ENCODE assay signal across 10 cellular contexts in genomic region chr17:34378664-34379101, GRCh38. TPM values are rescaled to one million over a fixed set of nuclear protein-coding genes. Genes with fewer than 3 reads are reported as not detected.
DNase-seq lines count a peak whose midpoint lies in the region; ATAC-seq and TF ChIP-seq lines count a peak whose summit lies in the region.
"Had no signal": no experiment of that assay in that cellular context is flagged by ENCODE, and none has a peak within 500 bp of the region (broad histone marks: within the 10 kb centered on the region; RNA-seq: fewer than 3 reads in every experiment).

No MANE protein-coding gene starts in this region.

- H2BK120ac ChIP-seq in mesenchymal stem cell (ENCODE audit: low read depth, low read length) = no peak overlapping the region

- no peak overlapping the region for H2AFZ ChIP-seq in OCI-LY1 (ENCODE audit: low read length)
- no peak overlapping the region for H2AFZ ChIP-seq in mesenchymal stem cell (ENCODE audit: low read depth, low read length)

- no peak for DNase-seq in mesenchymal stem cell
- DNase-seq in HPDE6-E6E7 (ENCODE audit: extremely low spot score) = no peak
- no peak for DNase-seq in NCI-H2227 treated with DMSO at 0.1 percent for 48 hours (lab: John Stamatoyannopoulos, UW)
- no peak for DNase-seq in RWPE1 (ENCODE audit: low spot score)
- no peak for DNase-seq in RKO (ENCODE audit: low spot score)
- DNase-seq: MG63, pancreas had no signal

- H4K8ac ChIP-seq in mesenchymal stem cell (ENCODE audit: low read length) = no peak overlapping the region

- no peak overlapping the region for H3K23ac ChIP-seq in mesenchymal stem cell (ENCODE audit: low read length in 2 of 2)

- ATAC-seq in GM18858 (IDR thresholded peaks at IDR 0.05; ENCODE audit: unreplicated experiment) = peak; percentile 80
- peak; percentile 75 for ATAC-seq in HG02798 (IDR thresholded peaks at IDR 0.05; ENCODE audit: poor library complexity, unreplicated experiment)

- CTCF ChIA-PET in RWPE1 (lab: Yijun Ruan, JAX) = interaction anchor here (0.6 to 1.5 kb wide), 2 partner anchors 42 to 178 kb away, joined by 3 read pairs; no protein-coding TSS in a partner anchor

- POLR2A ChIA-PET in RWPE1 (lab: Yijun Ruan, JAX; ENCODE audit: low non-redundant PET) = no interaction called here

- H2AK5ac ChIP-seq in mesenchymal stem cell (ENCODE audit: low read length, severe bottlenecking) = no peak overlapping the region

- no peak overlapping the region for H2BK15ac ChIP-seq in mesenchymal stem cell (ENCODE audit: low read depth, poor library complexity, severe bottlenecking)

- no peak overlapping the region for H3K18ac ChIP-seq in mesenchymal stem cell (ENCODE audit: low read depth in 1 of 2, low read length in 2 of 2)

- H3K4me3 ChIP-seq in OCI-LY1 (ENCODE audit: low read depth, low read length, poor library complexity, severe bottlenecking) (no peak overlapping the region), mesenchymal stem cell (ENCODE audit: insufficient read depth in 1 of 2, low read depth in 1 of 2, low read length in 2 of 2) (peak overlapping the region in 1 of 2 experiments; percentile 42)
- H3K4me3 ChIP-seq: MG63, pancreas had no signal

- H3K9ac ChIP-seq in OCI-LY1 (ENCODE audit: low read length) = no peak overlapping the region
- H3K9ac ChIP-seq in mesenchymal stem cell (ENCODE audit: low read length) = peak overlapping the region; percentile 51

- no peaks in the 10 kb centered on the region for H3K79me2 ChIP-seq in OCI-LY1 (ENCODE audit: insufficient read depth, low read length)

- TF ChIP-seq CTCF in OCI-LY1 (IDR thresholded peaks at IDR 0.05; ENCODE audit: low read length) (no peak), RWPE1 (conservative IDR thresholded peaks at IDR 0.05; ENCODE audit: low read depth) (no peak)

- H3K4me1 ChIP-seq in OCI-LY1 (ENCODE audit: insufficient read depth, low read length, severe bottlenecking) (no peaks in the 10 kb centered on the region), mesenchymal stem cell (ENCODE audit: control insufficient read depth, insufficient read depth, low read depth, low read length) (no peaks in the 10 kb centered on the region)
- H3K4me1 ChIP-seq: pancreas had no signal

- H3K27ac ChIP-seq in OCI-LY1 (ENCODE audit: low read depth, low read length, poor library complexity, severe bottlenecking) (no peak overlapping the region), mesenchymal stem cell (ENCODE audit: low read length, poor library complexity, severe bottlenecking) (no peak overlapping the region), RWPE1 (no peak overlapping the region)
- H3K27ac ChIP-seq: pancreas had no signal

- H3K4ac ChIP-seq in mesenchymal stem cell (ENCODE audit: low read depth in 1 of 2, low read length in 2 of 2) = no peak overlapping the region

- no peaks in the 10 kb centered on the region for H3K9me2 ChIP-seq in OCI-LY1 (ENCODE audit: low read depth, low read length)

- 0 out of 2 replicates have a peak, but pooled peaks cover 3% of the 10 kb centered on the region for H3K27me3 ChIP-seq in OCI-LY1 (ENCODE audit: insufficient read depth, low read length)
- no peaks in the 10 kb centered on the region for H3K27me3 ChIP-seq in mesenchymal stem cell (ENCODE audit: control insufficient read depth in 1 of 2, insufficient read depth in 1 of 2, low read length in 2 of 2)
- H3K27me3 ChIP-seq: pancreas had no signal

- H3K9me3 ChIP-seq in OCI-LY1 (ENCODE audit: low read length) (no peaks in the 10 kb centered on the region), mesenchymal stem cell (ENCODE audit: control insufficient read depth, low read length) (no peaks in the 10 kb centered on the region)
- H3K9me3 ChIP-seq: MG63, pancreas had no signal

- no peak overlapping the region for H2BK5ac ChIP-seq in mesenchymal stem cell (ENCODE audit: low read depth, low read length, poor library complexity, severe bottlenecking)

- H3K79me1 ChIP-seq in mesenchymal stem cell (replicated peaks; ENCODE audit: low read length, poor library complexity, severe bottlenecking) = no peaks in the 10 kb centered on the region

- H3K4me2 ChIP-seq in OCI-LY1 (ENCODE audit: low read length) (peak overlapping the region; percentile 21; the same call in 1 of the 2 replicates), mesenchymal stem cell (ENCODE audit: low read length, poor library complexity, severe bottlenecking) (no peak overlapping the region)

- whole genome bisulfite sequencing in mesenchymal stem cell = 79% methylated on average over 6 of the region's 6 CpGs

- H2BK12ac ChIP-seq in mesenchymal stem cell (ENCODE audit: low read length in 2 of 2) = no peak overlapping the region

- H3F3A ChIP-seq in OCI-LY1 (ENCODE audit: insufficient read depth, low read length) = no peaks in the 10 kb centered on the region

- H3K36me3 ChIP-seq in OCI-LY1 (ENCODE audit: insufficient read depth, low read length) (no peaks in the 10 kb centered on the region), mesenchymal stem cell (ENCODE audit: control insufficient read depth in 1 of 2, insufficient read depth in 2 of 2, low read depth in 1 of 2, low read length in 2 of 2) (no peaks in the 10 kb centered on the region)
- H3K36me3 ChIP-seq: MG63, pancreas had no signal

- H4K20me1 ChIP-seq in OCI-LY1 (ENCODE audit: insufficient read depth, low read length) = no peaks in the 10 kb centered on the region

- H4K91ac ChIP-seq in mesenchymal stem cell (ENCODE audit: low read length) = no peak overlapping the region

- H3K14ac ChIP-seq in mesenchymal stem cell (ENCODE audit: low read length in 2 of 2) = no peak overlapping the region

RNA-seq across cellular contexts. Expression of gene CCL1, which starts 15.7 kb away (rescaled TPM):
- not detected for polyA plus RNA-seq in mesenchymal stem cell (2013, experiment 1 of 2)
- polyA plus RNA-seq in mesenchymal stem cell (2013, experiment 2 of 2) = not detected
- polyA plus RNA-seq: pancreas had no signal

RNA-seq across cellular contexts. Expression of gene CCL13, which starts 22.4 kb away (rescaled TPM):
- not detected for polyA plus RNA-seq in mesenchymal stem cell (2013, experiment 1 of 2)
- polyA plus RNA-seq in mesenchymal stem cell (2013, experiment 2 of 2) = not detected

RNA-seq across cellular contexts. Expression of gene CCL8, which starts 59.4 kb away (rescaled TPM):
- polyA plus RNA-seq in mesenchymal stem cell (2013, experiment 1 of 2) = not detected
- polyA plus RNA-seq in mesenchymal stem cell (2013, experiment 2 of 2) = not detected
